ENCODE assay signal across 8 cellular contexts in genomic region chr2:68062680-68063387, GRCh38. TPM values are rescaled to one million over a fixed set of nuclear protein-coding genes. Genes with fewer than 3 reads are reported as not detected.
DNase-seq lines count a peak whose midpoint lies in the region; ATAC-seq and TF ChIP-seq lines count a peak whose summit lies in the region.

A gene with protein sequence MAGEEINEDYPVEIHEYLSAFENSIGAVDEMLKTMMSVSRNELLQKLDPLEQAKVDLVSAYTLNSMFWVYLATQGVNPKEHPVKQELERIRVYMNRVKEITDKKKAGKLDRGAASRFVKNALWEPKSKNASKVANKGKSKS (minus strand): TSS chr2:68063004. CDS start chr2:68047310, 15,694 bp downstream.

- peak within 1 kb of the TSS; percentile 85 for H2AK5ac ChIP-seq in mesendoderm (ENCODE audit: low read length)

- peaks cover 22% of the 10 kb centered on the region for H3K4me1 Mint-ChIP-seq in activated CD8-positive, alpha-beta memory T cell treated with anti-CD3 and anti-CD28 coated beads, Interleukin-2, amount 10 ng/mL, durations not matched to agents 7 days and 5 days
- peaks cover 7% of the 10 kb centered on the region for H3K4me1 Mint-ChIP-seq in endodermal cell

- ATAC-seq in GM21367 (IDR thresholded peaks at IDR 0.05; ENCODE audit: unreplicated experiment), result peak; percentile 88
- ATAC-seq in activated CD8-positive, alpha-beta memory T cell treated with anti-CD3 and anti-CD28 coated beads, Interleukin-2, amount 10 ng/mL, durations not matched to agents 7 days and 5 days, result peak; percentile 95

- H3K9me3 ChIP-seq in NT2/D1 (ENCODE audit: insufficient read depth, low read length) (no peaks in the 10 kb centered on the region), endodermal cell (ENCODE audit: control insufficient read depth, low read length) (no peaks in the 10 kb centered on the region)

- H3K4me3 Mint-ChIP-seq in activated CD8-positive, alpha-beta memory T cell treated with anti-CD3 and anti-CD28 coated beads, Interleukin-2, amount 10 ng/mL, durations not matched to agents 7 days and 5 days, result peak within 1 kb of the TSS; percentile 90
- peak within 1 kb of the TSS; percentile 94 for H3K4me3 Mint-ChIP-seq in endodermal cell

- H3K27me3 ChIP-seq in NT2/D1 (ENCODE audit: insufficient read depth, insufficient read length) (no peaks in the 10 kb centered on the region), endodermal cell (ENCODE audit: control insufficient read depth, insufficient read depth, low read length, poor library complexity, severe bottlenecking) (no peaks in the 10 kb centered on the region), mesendoderm (ENCODE audit: insufficient read depth, low read length, poor library complexity) (no peaks in the 10 kb centered on the region)

- peak; percentile 91 for DNase-seq in COLO829 (ENCODE audit: low spot score)
- DNase-seq in HUDEP-2 (lab: John Stamatoyannopoulos, UW; ENCODE audit: unreplicated experiment in 76 of 76), result peak in 74 of 76 experiments; percentile 43 to 91 (median 82)
- peak; percentile 88 for DNase-seq in NT2/D1 (ENCODE audit: low read depth, low spot score)
- DNase-seq in activated CD8-positive, alpha-beta memory T cell treated with anti-CD3 and anti-CD28 coated beads, Interleukin-2, amount 10 ng/mL, durations not matched to agents 7 days and 5 days, result peak; percentile 94
- peak; percentile 98 for DNase-seq in endodermal cell
- peak; percentile 95 for DNase-seq in mesendoderm
- peak; percentile 94 for DNase-seq in stimulated activated CD8-positive, alpha-beta memory T cell treated with anti-CD3 and anti-CD28 coated beads, Interleukin-15, amount 100 ng/mL, for 1 hour (ENCODE audit: low read depth)

- H3K9me3 Mint-ChIP-seq in activated CD8-positive, alpha-beta memory T cell treated with anti-CD3 and anti-CD28 coated beads, Interleukin-2, amount 10 ng/mL, durations not matched to agents 7 days and 5 days (ENCODE audit: low read depth), result no peaks in the 10 kb centered on the region
- H3K9me3 Mint-ChIP-seq in endodermal cell, result peaks cover 25% of the 10 kb centered on the region

- H2BK5ac ChIP-seq in mesendoderm (ENCODE audit: low read length), result peak within 1 kb of the TSS; percentile 97

- H3K18ac ChIP-seq in mesendoderm (ENCODE audit: low read length), result peak within 1 kb of the TSS; percentile 83

- peak within 1 kb of the TSS; percentile 81 for H4K8ac ChIP-seq in mesendoderm (ENCODE audit: low read depth, low read length)

- H4K5ac ChIP-seq in mesendoderm (ENCODE audit: low read length), result peak within 1 kb of the TSS; percentile 78

- H3K27me3 Mint-ChIP-seq in activated CD8-positive, alpha-beta memory T cell treated with anti-CD3 and anti-CD28 coated beads, Interleukin-2, amount 10 ng/mL, durations not matched to agents 7 days and 5 days, result peaks cover 23% of the 10 kb centered on the region
- peaks cover 21% of the 10 kb centered on the region for H3K27me3 Mint-ChIP-seq in endodermal cell (ENCODE audit: insufficient read depth)

- H3K27ac ChIP-seq in endodermal cell (ENCODE audit: low read depth, low read length), result peak within 1 kb of the TSS; percentile 67
- peak within 1 kb of the TSS; percentile 86 for H3K27ac ChIP-seq in mesendoderm (ENCODE audit: low read depth, low read length)

- peak within 1 kb of the TSS; percentile 100 for H3K4me2 ChIP-seq in mesendoderm (ENCODE audit: low read length)

- H3K4ac ChIP-seq in mesendoderm (ENCODE audit: low read depth, low read length), result peak within 1 kb of the TSS; percentile 91

- H3K4me1 ChIP-seq in NT2/D1 (ENCODE audit: insufficient read depth, insufficient read length), result no peaks in the 10 kb centered on the region
- peaks cover 6% of the 10 kb centered on the region for H3K4me1 ChIP-seq in endodermal cell (ENCODE audit: control insufficient read depth, insufficient read depth, low read length)
- H3K4me1 ChIP-seq in mesendoderm (ENCODE audit: control insufficient read depth, low read depth, low read length), result peaks cover 3% of the 10 kb centered on the region

- H3K23ac ChIP-seq in mesendoderm (ENCODE audit: low read length), result no peak within 1 kb of the TSS

- peaks cover 26% of the 10 kb centered on the region for H3K79me2 ChIP-seq in mesendoderm (ENCODE audit: control insufficient read depth, insufficient read depth, low read length)

- H3K9ac ChIP-seq in NT2/D1 (ENCODE audit: insufficient read length, low read depth), result peak within 1 kb of the TSS; percentile 84
- peak within 1 kb of the TSS; percentile 97 for H3K9ac ChIP-seq in endodermal cell (ENCODE audit: extremely low read depth, low read length, poor library complexity, severe bottlenecking)
- peak within 1 kb of the TSS; percentile 100 for H3K9ac ChIP-seq in mesendoderm (ENCODE audit: low read length)

- peak within 1 kb of the TSS; percentile 96 for H3K27ac Mint-ChIP-seq in activated CD8-positive, alpha-beta memory T cell treated with anti-CD3 and anti-CD28 coated beads, Interleukin-2, amount 10 ng/mL, durations not matched to agents 7 days and 5 days
- peak within 1 kb of the TSS; percentile 98 for H3K27ac Mint-ChIP-seq in endodermal cell

- peaks cover 10% of the 10 kb centered on the region for H3K79me1 ChIP-seq in mesendoderm (ENCODE audit: low read length)

- H3K36me3 ChIP-seq in NT2/D1 (ENCODE audit: insufficient read depth, insufficient read length, low read length) (peaks cover 2% of the 10 kb centered on the region), endodermal cell (ENCODE audit: control insufficient read depth, insufficient read depth, low read length) (no peaks in the 10 kb centered on the region), mesendoderm (ENCODE audit: control insufficient read depth, insufficient read depth, low read length) (no peaks in the 10 kb centered on the region)

- H3K56ac ChIP-seq in mesendoderm (ENCODE audit: low read length), result peak within 1 kb of the TSS; percentile 100

- peak within 1 kb of the TSS; percentile 73 for H3K4me3 ChIP-seq in NT2/D1 (ENCODE audit: insufficient read length, low read depth)
- H3K4me3 ChIP-seq in endodermal cell (ENCODE audit: low read length), result peak within 1 kb of the TSS; percentile 92
- H3K4me3 ChIP-seq in mesendoderm (ENCODE audit: low read length), result peak within 1 kb of the TSS; percentile 100

- no peak within 1 kb of the TSS for H2BK15ac ChIP-seq in mesendoderm (replicated peaks; ENCODE audit: low read depth)

- CTCF ChIA-PET in activated CD8-positive, alpha-beta memory T cell treated with anti-CD3 and anti-CD28 coated beads, Interleukin-2, amount 10 ng/mL, durations not matched to agents 7 days and 5 days (lab: Charles Lee), result interaction anchor here (1.3 to 2.3 kb wide), 3 partner anchors 11 to 126 kb away, joined by 3 to 7 read pairs (median 5); no protein-coding TSS in a partner anchor

- no peak within 1 kb of the TSS for H2BK120ac ChIP-seq in mesendoderm (ENCODE audit: low read depth, low read length)

- TF ChIP-seq CTCF in endodermal cell (conservative IDR thresholded peaks at IDR 0.05), result no peak

- 0 to 1% methylated on average over 18 to 34 of the region's 34 CpGs for WGBS in endodermal cell (ENCODE audit: insufficient coverage in 1 of 2, insufficient read length in 1 of 2), 2 experiments
- no CpG with 5 or more reads among the region's 34 CpGs for WGBS in mesendoderm (ENCODE audit: extremely low coverage, insufficient coverage, low lambda C conversion rate)

- H3K36me3 Mint-ChIP-seq in activated CD8-positive, alpha-beta memory T cell treated with anti-CD3 and anti-CD28 coated beads, Interleukin-2, amount 10 ng/mL, durations not matched to agents 7 days and 5 days, result peaks cover 2% of the 10 kb centered on the region
- peaks cover 2% of the 10 kb centered on the region for H3K36me3 Mint-ChIP-seq in endodermal cell (ENCODE audit: low read depth)

RNA-seq across cellular contexts. Expression of the gene that starts here (rescaled TPM):
- total RNA-seq in activated CD8-positive, alpha-beta memory T cell treated with anti-CD3 and anti-CD28 coated beads, Interleukin-2, amount 10 ng/mL, durations not matched to agents 7 days and 5 days, result 10 to 100 TPM; 22.1 to 24.1 TPM
- 10 to 100 TPM; 20.7 to 25.4 TPM for total RNA-seq in endodermal cell
- 35.9 TPM for polyA plus RNA-seq in endodermal cell (2013, experiment 1 of 2)
- 35.9 TPM for polyA plus RNA-seq in endodermal cell (2013, experiment 2 of 2)
- polyA plus RNA-seq in mesendoderm (2013, experiment 1 of 2), result 30.5 TPM
- polyA plus RNA-seq in mesendoderm (2013, experiment 2 of 2), result 30.7 TPM

Comparison
In these comparisons a context has a peak if more than half of its experiments do, and no peak if none do; other contexts are left out.
1. Peak in every context shown above with its lines: DNase-seq, ATAC-seq, H3K4me3 ChIP-seq and H3K27ac ChIP-seq.